In genomic region chr22:32951807-32952153, GRCh38 we compare ENCODE assay signal across 17 cellular contexts.
DNase-seq lines count a peak whose midpoint lies in the region; ATAC-seq and TF ChIP-seq lines count a peak whose summit lies in the region.
"Had no signal": no experiment of that assay in that cellular context is flagged by ENCODE, and none has a peak within 500 bp of the region (broad histone marks: within the 10 kb centered on the region; RNA-seq: fewer than 3 reads in every experiment).

No MANE protein-coding gene starts in this region.

- no peak overlapping the region for H2BK12ac ChIP-seq in neuronal stem cell (ENCODE audit: low read length)

- H2AFZ ChIP-seq in neuronal stem cell (ENCODE audit: low read length) = no peak overlapping the region
- H2AFZ ChIP-seq: GM23248 had no signal

- H3K27ac ChIP-seq in heart right ventricle = peak overlapping the region in 4 of 10 donors; percentile 25 to 67 (median 50)
- no peak overlapping the region for H3K27ac ChIP-seq in neuronal stem cell (replicated peaks; ENCODE audit: low read length)
- H3K27ac ChIP-seq in coronary artery = no peak overlapping the region
- H3K27ac ChIP-seq: GM23248, prostate gland, tibial nerve had no signal

- no peak overlapping the region for H2AK5ac ChIP-seq in neuronal stem cell (ENCODE audit: low read depth, low read length)

- H3K4me1 ChIP-seq in BE2C = peaks cover 33% of the 10 kb centered on the region
- H3K4me1 ChIP-seq in heart right ventricle = peaks cover 3 to 42% (median 36%) of the 10 kb centered on the region in 9 donors
- peaks cover 0 to 6% of the 10 kb centered on the region in 2 donors for H3K4me1 ChIP-seq in neuronal stem cell (ENCODE audit: control insufficient read depth in 2 of 2, insufficient read depth in 1 of 2, low read depth in 1 of 2, low read length in 2 of 2)
- H3K4me1 ChIP-seq: prostate gland had no signal

- H3K79me1 ChIP-seq in neuronal stem cell (ENCODE audit: low read depth, low read length) = no peaks in the 10 kb centered on the region

- no peak overlapping the region for H3K4ac ChIP-seq in neuronal stem cell (ENCODE audit: low read length)

- H3K4me2 ChIP-seq in neuronal stem cell (ENCODE audit: insufficient read depth, low read length, poor library complexity, severe bottlenecking) = no peak overlapping the region

- TF ChIP-seq CTCF in BE2C (IDR thresholded peaks at IDR 0.05; ENCODE audit: low read depth, low read length) (no peak), heart right ventricle (IDR thresholded peaks at IDR 0.05) (no peak), coronary artery (IDR thresholded peaks at IDR 0.05) (no peak)

- H3K23ac ChIP-seq in neuronal stem cell (ENCODE audit: low read depth, low read length, poor library complexity) = no peak overlapping the region

- 15 to 21% methylated on average over 7 of the region's 7 CpGs for WGBS in heart right ventricle, 2 donors
- no CpG with 5 or more reads among the region's 7 CpGs for WGBS in neuronal stem cell (ENCODE audit: extremely low coverage in 2 of 2, insufficient read length in 2 of 2, insufficient replicate concordance in 1 of 2), 2 donors

- peak overlapping the region; percentile 25 for H3K18ac ChIP-seq in neuronal stem cell (ENCODE audit: low read length)

- no peaks in the 10 kb centered on the region for H3K27me3 ChIP-seq in BE2C
- no peaks in the 10 kb centered on the region for H3K27me3 ChIP-seq in heart right ventricle
- no peaks in the 10 kb centered on the region for H3K27me3 ChIP-seq in neuronal stem cell (ENCODE audit: control insufficient read depth in 3 of 3, insufficient read depth in 3 of 3, low read depth in 1 of 3, low read length in 3 of 3)
- H3K27me3 ChIP-seq: tibial nerve had no signal

- no peak overlapping the region for H3K9ac ChIP-seq in neuronal stem cell (ENCODE audit: low read depth, low read length, poor library complexity)
- H3K9ac ChIP-seq: GM23248 had no signal

- no peak overlapping the region for H4K8ac ChIP-seq in neuronal stem cell (ENCODE audit: low read depth, low read length)

- H2BK120ac ChIP-seq in neuronal stem cell (ENCODE audit: low read depth, low read length) = no peak overlapping the region

- no peak overlapping the region for H2BK15ac ChIP-seq in neuronal stem cell (ENCODE audit: low read length)

- DNase-seq in BE2C (peak; percentile 81), SHP77 treated with DMSO at 0.1 percent for 48 hours (lab: John Stamatoyannopoulos, UW) (peak; percentile 57), heart right ventricle (peak; percentile 69 to 76), neuronal stem cell (ENCODE audit: low spot score) (no peak), coronary artery (ENCODE audit: low spot score) (no peak), RKO (ENCODE audit: low spot score) (no peak)
- DNase-seq in stimulated activated CD4-positive, alpha-beta T cell treated with anti-CD3 and anti-CD28 coated beads, Interleukin-4, amount 100 ng/mL, for 4 hours = no peak
- DNase-seq: GM23248; naive thymus-derived CD4-positive, alpha-beta T cell; NCI-H146; NCI-H226; stimulated activated naive B cell treated with anti-CD40 and anti-IgM and Interleukin-4, amounts not matched to agents 10 μg/mL and 1 μg/mL and 100 μg/mL, for 72 hours; T-helper 2 cell had no signal

- intact Hi-C loops in heart right ventricle (cut with DNase I) = loop anchor here in 2 of 10 donors (10.0 kb wide), 2 partner anchors 107 to 117 kb away; no protein-coding TSS in a partner anchor

- H3K4me3 ChIP-seq in BE2C (ENCODE audit: low read depth, low read length) (no peak overlapping the region), heart right ventricle (no peak overlapping the region), neuronal stem cell (ENCODE audit: low read length in 2 of 2) (no peak overlapping the region), coronary artery (no peak overlapping the region)
- H3K4me3 ChIP-seq: GM23248, prostate gland, tibial nerve had no signal

- H3K9me3 ChIP-seq in BE2C (no peaks in the 10 kb centered on the region), heart right ventricle (no peaks in the 10 kb centered on the region), neuronal stem cell (replicated peaks in 1 of 2; ENCODE audit: control insufficient read depth in 2 of 2, insufficient read depth in 1 of 2, low read depth in 1 of 2, low read length in 2 of 2) (no peaks in the 10 kb centered on the region)
- H3K9me3 ChIP-seq: prostate gland, tibial nerve had no signal

- H3K36me3 ChIP-seq in BE2C = no peaks in the 10 kb centered on the region
- no peaks in the 10 kb centered on the region for H3K36me3 ChIP-seq in heart right ventricle
- no peaks in the 10 kb centered on the region for H3K36me3 ChIP-seq in neuronal stem cell (replicated peaks in 1 of 2; ENCODE audit: control insufficient read depth in 2 of 2, insufficient read depth in 2 of 2, low read length in 2 of 2)
- H3K36me3 ChIP-seq: prostate gland, tibial nerve had no signal

- no peak overlapping the region for H4K91ac ChIP-seq in neuronal stem cell (ENCODE audit: low read depth, low read length, poor library complexity)

- H3K14ac ChIP-seq in neuronal stem cell (ENCODE audit: low read length) = no peak overlapping the region

- no peak overlapping the region for H2BK5ac ChIP-seq in neuronal stem cell (ENCODE audit: low read length)

- ATAC-seq in heart right ventricle (peak; percentile 82 to 94 (median 90)), HG03097 (IDR thresholded peaks at IDR 0.05; ENCODE audit: low FRiP score, unreplicated experiment) (no peak)
- ATAC-seq: activated T-helper 17 cell treated with anti-CD3 and anti-CD28 coated beads, Interleukin-2, amount 50 U/mL, for 72 hours; naive thymus-derived CD4-positive, alpha-beta T cell; stimulated activated naive B cell treated with anti-CD40 and anti-IgM and Interleukin-4, amounts not matched to agents 10 μg/mL and 1 μg/mL and 100 μg/mL, for 72 hours had no signal

Comparison
In these comparisons a context has a peak if more than half of its experiments do, and no peak if none do; other contexts are left out.
1. DNase-seq: peak in BE2C (single experiment), SHP77 treated with DMSO at 0.1 percent for 48 hours (single experiment) and heart right ventricle (2 of 2); none in neuronal stem cell (single experiment), coronary artery (single experiment), stimulated activated CD4-positive, alpha-beta T cell treated with anti-CD3 and anti-CD28 coated beads, Interleukin-4, amount 100 ng/mL, for 4 hours (0 of 2) and RKO (single experiment).